In genomic region chr10:102132563-102133372, GRCh38 we compare ENCODE assay signal across 8 cellular contexts. TPM values are rescaled to one million over a fixed set of nuclear protein-coding genes. Genes with fewer than 3 reads are reported as not detected.
DNase-seq lines count a peak whose midpoint lies in the region; ATAC-seq and TF ChIP-seq lines count a peak whose summit lies in the region.

PPRC1 (plus strand) TSS chr10:102133040; CDS start chr10:102133069, 29 bp downstream.

- H3K9me3 ChIP-seq in BLaER1, result no peaks in the 10 kb centered on the region

- no peaks in the 10 kb centered on the region for H3K9me3 Mint-ChIP-seq in chondrocyte (ENCODE audit: low read depth)

- H3K4me1 ChIP-seq in BLaER1, result peaks cover 39% of the 10 kb centered on the region

- peaks cover 41% of the 10 kb centered on the region for H4K20me1 ChIP-seq in BLaER1

- peaks cover 47% of the 10 kb centered on the region for H3K4me1 Mint-ChIP-seq in chondrocyte (ENCODE audit: low read depth)

- no peaks in the 10 kb centered on the region for H3K27me3 Mint-ChIP-seq in chondrocyte (ENCODE audit: low read depth)

- peak within 1 kb of the TSS; percentile 92 for H3K4me3 Mint-ChIP-seq in chondrocyte (ENCODE audit: unreplicated experiment)

- H3K36me3 ChIP-seq in BLaER1 (peaks cover 19% of the 10 kb centered on the region), kidney epithelial cell (ENCODE audit: control insufficient read depth, insufficient read depth, low read length) (no peaks in the 10 kb centered on the region)

- peaks cover 3% of the 10 kb centered on the region for H3K36me3 Mint-ChIP-seq in chondrocyte (ENCODE audit: low read depth)

- H3K27me3 ChIP-seq in BLaER1, result no peaks in the 10 kb centered on the region
- no peaks in the 10 kb centered on the region for H3K27me3 ChIP-seq in kidney epithelial cell (ENCODE audit: control insufficient read depth, insufficient read depth, low read length)

- ATAC-seq in HG03442 (IDR thresholded peaks at IDR 0.05; ENCODE audit: unreplicated experiment), result peak; percentile 86

- peak within 1 kb of the TSS; percentile 96 for H3K9ac ChIP-seq in BLaER1

- H3K27ac Mint-ChIP-seq in chondrocyte (ENCODE audit: unreplicated experiment), result peak within 1 kb of the TSS; percentile 98

- H3K4me3 ChIP-seq in BLaER1, result peak within 1 kb of the TSS; percentile 97
- H3K4me3 ChIP-seq in kidney epithelial cell (ENCODE audit: low read depth, low read length), result peak within 1 kb of the TSS; percentile 95

- peak within 1 kb of the TSS; percentile 99 for H3K27ac ChIP-seq in BLaER1

- TF ChIP-seq CTCF in chondrocyte (IDR thresholded peaks at IDR 0.05) (peak; percentile 99), kidney epithelial cell (IDR thresholded peaks at IDR 0.05; ENCODE audit: insufficient read depth, low read length, poor library complexity, severe bottlenecking) (peak; percentile 83)

- H3K4me2 ChIP-seq in BLaER1, result peak within 1 kb of the TSS; percentile 90

- peak; percentile 98 for DNase-seq in GM19238 (ENCODE audit: insufficient read length, low spot score)
- DNase-seq in NCI-H510A treated with DMSO at 0.1 percent for 48 hours (lab: John Stamatoyannopoulos, UW), result peak; percentile 98
- peak; percentile 92 to 96 for DNase-seq in activated CD4-positive, alpha-beta T cell treated with anti-CD3 and anti-CD28 coated beads for 24 hours (ENCODE audit: low read depth in 2 of 2)
- DNase-seq in chondrocyte (ENCODE audit: low spot score), result peak; percentile 100
- peak; percentile 97 for DNase-seq in kidney epithelial cell (ENCODE audit: low read depth)
- peak; percentile 96 to 98 for DNase-seq in stimulated activated CD4-positive, alpha-beta T cell treated with anti-CD3 and anti-CD28 coated beads, Interleukin-15, amount 100 ng/mL, for 48 hours (ENCODE audit: low read depth in 2 of 2)

RNA-seq across cellular contexts. Expression of gene PPRC1, which starts in this region (rescaled TPM):
- 42.9 to 47.3 TPM (median 44.4 TPM) in 3 replicates for total RNA-seq in chondrocyte
- 27.0 and 30.5 TPM in 2 replicates for total RNA-seq in kidney epithelial cell

Comparison
In these comparisons a context has a peak if more than half of its experiments do, and no peak if none do; other contexts are left out.
1. Peak in every context shown above with its lines: DNase-seq, ATAC-seq, H3K4me3 ChIP-seq and H3K27ac ChIP-seq.